8 cellular contexts compared by ENCODE assay signal in genomic region chr3:88000853-88001252, GRCh38. TPM values are rescaled to one million over a fixed set of nuclear protein-coding genes. Genes with fewer than 3 reads are reported as not detected.
DNase-seq lines count a peak whose midpoint lies in the region; ATAC-seq, FAIRE-seq and TF ChIP-seq lines count a peak whose summit lies in the region.

No MANE protein-coding gene starts in this region.

- H3K9me3 Mint-ChIP-seq in HFFc6, result no peaks in the 10 kb centered on the region

- no peaks in the 10 kb centered on the region for H3K27me3 ChIP-seq in right atrium auricular region
- no peaks in the 10 kb centered on the region for H3K27me3 ChIP-seq in K562 (ENCODE audit: control insufficient read depth in 2 of 2, insufficient read depth in 2 of 2, low read length in 2 of 2)
- no peaks in the 10 kb centered on the region for H3K27me3 ChIP-seq in lung (ENCODE audit: control insufficient read depth, insufficient read depth)

- DNase-seq in Right ventricle myocardium superior, result peak; percentile 45
- no peak for DNase-seq in right atrium auricular region (ENCODE audit: low spot score)
- DNase-seq in K562 (ENCODE audit: extremely low read depth in 1 of 4, low spot score in 3 of 4), result no peak
- DNase-seq in lung (ENCODE audit: low spot score), result no peak
- DNase-seq in HFFc6, result no peak
- no peak for DNase-seq in T-helper 9 cell
- DNase-seq in DMS153 (lab: John Stamatoyannopoulos, UW), result no peak
- no peak for DNase-seq in HT-29 (ENCODE audit: low spot score)

- no peak for TF ChIP-seq POLR2A in K562 (conservative IDR thresholded peaks at IDR 0.05)

- TF ChIP-seq RAD21 in K562 (CRISPR knock-in tag; conservative IDR thresholded peaks at IDR 0.05 in 1 of 2, IDR thresholded peaks at IDR 0.05 in 1 of 2), result no peak

- H2AFZ ChIP-seq in K562 (ENCODE audit: low read depth, low read length), result no peak overlapping the region

- H3K4me1 ChIP-seq in right atrium auricular region (no peaks in the 10 kb centered on the region), K562 (replicated peaks in 1 of 2; ENCODE audit: control insufficient read depth in 2 of 2, insufficient read depth in 2 of 2, low read length in 2 of 2) (no peaks in the 10 kb centered on the region), lung (ENCODE audit: control insufficient read depth in 2 of 2, insufficient read depth in 2 of 2, low read length in 2 of 2) (no peaks in the 10 kb centered on the region)

- POLR2A ChIA-PET in K562 (lab: Yijun Ruan, JAX), result no interaction called here

- in situ Hi-C loops in K562 (cut with MboI), result loop anchor here (25.0 kb wide), 1 partner anchor 689 kb away; no protein-coding TSS in a partner anchor

- H3K9ac ChIP-seq in K562 (ENCODE audit: insufficient read depth in 1 of 2, low read depth in 2 of 2, low read length in 2 of 2), result no peak overlapping the region

- intact Hi-C loops in Right ventricle myocardium superior (cut with DNase I) (no loop called here), K562 (cut with micrococcal nuclease) (loop anchor here (5.0 to 10.0 kb wide), 5 partner anchors 209 to 1226 kb away; partner anchors contain the start of gene HTR1F)

- H3K9me3 ChIP-seq in right atrium auricular region, result no peaks in the 10 kb centered on the region
- H3K9me3 ChIP-seq in K562 (replicated peaks; ENCODE audit: control insufficient read depth, insufficient read depth, low read depth, low read length), result no peaks in the 10 kb centered on the region
- H3K9me3 ChIP-seq in lung (ENCODE audit: control insufficient read depth in 2 of 2, insufficient read depth in 1 of 2, low read length in 1 of 2), result no peaks in the 10 kb centered on the region

- CTCF ChIA-PET in K562 (lab: Yijun Ruan, JAX; ENCODE audit: low intra/inter-chr PET ratio), result no interaction called here

- H3K27ac Mint-ChIP-seq in HFFc6, result no peak overlapping the region

- H3K4me1 Mint-ChIP-seq in HFFc6 (ENCODE audit: low read depth), result peaks cover 32% of the 10 kb centered on the region

- H3K36me3 ChIP-seq in right atrium auricular region (no peaks in the 10 kb centered on the region), K562 (ENCODE audit: control insufficient read depth, insufficient read depth, low read length) (no peaks in the 10 kb centered on the region), lung (ENCODE audit: control insufficient read depth in 2 of 2, insufficient read depth in 2 of 2, low read length in 2 of 2) (no peaks in the 10 kb centered on the region)

- H3K27me3 Mint-ChIP-seq in HFFc6 (ENCODE audit: insufficient read depth), result peaks cover 2% of the 10 kb centered on the region; the same call in 1 of the 2 replicates

- no peak overlapping the region for H3K27ac ChIP-seq in right atrium auricular region
- no peak overlapping the region for H3K27ac ChIP-seq in K562 (ENCODE audit: extremely low read depth, low read depth, low read length)
- H3K27ac ChIP-seq in lung (ENCODE audit: low read depth in 1 of 2, low read length in 1 of 2), result no peak overlapping the region

- H3K4me2 ChIP-seq in K562 (ENCODE audit: insufficient read depth, low read length), result no peak overlapping the region

- no peaks in the 10 kb centered on the region for H3K36me3 Mint-ChIP-seq in HFFc6 (ENCODE audit: low read depth)

- FAIRE-seq in K562 (lab: Jason Lieb, UNC), result no peak

- no peak for TF ChIP-seq CTCF in right atrium auricular region (IDR thresholded peaks at IDR 0.05)
- no peak for TF ChIP-seq CTCF in K562 (IDR thresholded peaks at IDR 0.05 in 2 of 3, conservative IDR thresholded peaks at IDR 0.05 in 1 of 3; ENCODE audit: insufficient read depth in 2 of 3, low read depth in 1 of 3, low read length in 3 of 3)
- TF ChIP-seq CTCF in lung (IDR thresholded peaks at IDR 0.05; ENCODE audit: control extremely low read depth, extremely low read depth), result no peak
- TF ChIP-seq CTCF in HFFc6 (IDR thresholded peaks at IDR 0.05), result no peak

- H3K9me1 ChIP-seq in K562 (ENCODE audit: control insufficient read depth, insufficient read depth, low read length), result no peaks in the 10 kb centered on the region

- no peaks in the 10 kb centered on the region for H3K79me2 ChIP-seq in K562 (ENCODE audit: control insufficient read depth, insufficient read depth, low read length)

- ATAC-seq in Right ventricle myocardium superior (ENCODE audit: poor library complexity), result peak; percentile 45
- no peak for ATAC-seq in K562
- ATAC-seq in lung (ENCODE audit: insufficient read depth, low FRiP score), result peak; percentile 23

- peak overlapping the region in 1 of 2 donors; percentile 25 for H3K4me3 ChIP-seq in right atrium auricular region
- no peak overlapping the region for H3K4me3 ChIP-seq in K562
- H3K4me3 ChIP-seq in lung, result no peak overlapping the region

- no TSS peak for BruUV-seq in K562 (replicated peaks; lab: Mats Ljungman, UMichigan)

- no peaks in the 10 kb centered on the region for H4K20me1 ChIP-seq in K562 (replicated peaks; ENCODE audit: control insufficient read depth, insufficient read depth, low read length)

- H3K4me3 Mint-ChIP-seq in HFFc6, result no peak overlapping the region

- WGBS in K562 (ENCODE audit: insufficient coverage, low coverage, missing lambda C conversion rate), result 95% methylated on average over 13 of the region's 13 CpGs
- WGBS in lung, 2 donors, result 50 to 53% methylated on average over 13 of the region's 13 CpGs

- no peak for TF ChIP-seq EP300 in K562 (IDR thresholded peaks at IDR 0.05; ENCODE audit: low read length)

TF ChIP-seq in K562, 482 proteins besides CTCF, POLR2A, EP300 and RAD21 (continues in another document):
- TF ChIP-seq ZBTB33 (CRISPR knock-in tag; IDR thresholded peaks at IDR 0.05), result peak; percentile 55; the same call in 1 of the 2 replicates

RNA-seq across cellular contexts. Expression of gene CGGBP1, which starts 58.0 kb away (rescaled TPM):
- 40.2 TPM for total RNA-seq in Right ventricle myocardium superior
- total RNA-seq in right atrium auricular region, result 10 to 100 TPM; 40.8 to 40.9 TPM
- 27.8 and 66.6 TPM in 2 replicates for total RNA-seq in K562 (2011; cell fraction: chromatin; rRNA removed; ENCODE audit: low replicate concordance)
- total RNA-seq in K562 (2011; cell fraction: nucleolus; rRNA removed), result 13.7 and 18.7 TPM in 2 replicates
- total RNA-seq in K562 (2011; cell fraction: nucleoplasm; rRNA removed), result 36.2 and 39.1 TPM in 2 replicates
- total RNA-seq in K562 (2014; rRNA removed), result 14.4 and 18.0 TPM in 2 replicates
- total RNA-seq in K562 (2014; rRNA removed; fragmentation: Illumina TruSeq; extraction: Trizol), result 37.8 and 46.5 TPM in 2 replicates
- total RNA-seq in K562 (2015; rRNA removed; fragmentation: Illumina TruSeq; extraction: Trizol), result 38.2 and 43.2 TPM in 2 replicates
- total RNA-seq in K562 (2021), result 37.9 and 39.2 TPM in 2 replicates
- polyA plus RNA-seq in K562 (2011; rRNA removed), result 43.2 and 46.5 TPM in 2 replicates
- polyA plus RNA-seq in K562 (2011; cell fraction: cytosol; rRNA removed), result 14.0 and 19.7 TPM in 2 replicates
- polyA plus RNA-seq in K562 (2011; cell fraction: nucleus; rRNA removed), result 59.2 and 66.8 TPM in 2 replicates
- polyA plus RNA-seq in K562 (2012), result 35.4 and 41.1 TPM in 2 replicates
- 41.2 and 47.8 TPM in 2 replicates for polyA plus RNA-seq in K562 (2014; fragmentation: Illumina TruSeq; extraction: Trizol)
- polyA plus RNA-seq in K562 (2014; fragmentation: Nextera tagmentation; extraction: Ambion mirVana), result 10 to 100 TPM; 26.6 to 35.8 TPM
- polyA plus RNA-seq in K562 (2014; rRNA removed), result 24.9 and 29.4 TPM in 2 replicates
- polyA minus RNA-seq in K562 (2011; rRNA and poly(A)+ RNA removed), result 68.4 and 74.6 TPM in 2 replicates
- 18.3 and 26.2 TPM in 2 replicates for polyA minus RNA-seq in K562 (2011; cell fraction: cytosol; rRNA and poly(A)+ RNA removed)
- 25.6 and 57.9 TPM in 2 replicates for polyA minus RNA-seq in K562 (2011; cell fraction: nucleus; rRNA and poly(A)+ RNA removed)
- 100 to 1,000 TPM in 1 of 2 donors, 10 to 100 TPM in 1; 52.9 to 101 TPM for total RNA-seq in lung
- polyA plus RNA-seq in lung, result 10 to 100 TPM; 34.2 to 39.3 TPM
- total RNA-seq in HFFc6 (2021; fragmentation: NEBNext Ultra II Directional; extraction: Animal tissue kit (Norgen Biotek cat#: 25700)), result 10 to 100 TPM; 54.7 to 75.0 (median 60.9) TPM
- 3.3 and 3.6 TPM in 2 replicates for total RNA-seq in HT-29 (2014; rRNA removed; shearing (Covaris generic))

RNA-seq across cellular contexts. Expression of gene ZNF654, which starts 58.2 kb away (rescaled TPM):
- total RNA-seq in Right ventricle myocardium superior (11.7 TPM), right atrium auricular region (1 to 10 TPM; 6.8 to 7.2 TPM), K562 (2014; rRNA removed) (2.5 and 3.6 TPM in 2 replicates), K562 (2014; rRNA removed; fragmentation: Illumina TruSeq; extraction: Trizol) (6.8 and 7.4 TPM in 2 replicates), K562 (2015; rRNA removed; fragmentation: Illumina TruSeq; extraction: Trizol) (8.4 and 8.6 TPM in 2 replicates), K562 (2021) (5.1 and 6.8 TPM in 2 replicates), lung (10 to 100 TPM; 10.5 to 35.4 TPM)
- 7.0 and 28.2 TPM in 2 replicates for total RNA-seq in K562 (2011; cell fraction: chromatin; rRNA removed; ENCODE audit: low replicate concordance)
- total RNA-seq in K562 (2011; cell fraction: nucleolus; rRNA removed), result 5.8 and 6.4 TPM in 2 replicates
- total RNA-seq in K562 (2011; cell fraction: nucleoplasm; rRNA removed), result 6.7 and 12.7 TPM in 2 replicates
- polyA plus RNA-seq in K562 (2011; rRNA removed) (4.1 and 5.1 TPM in 2 replicates), K562 (2014; fragmentation: Illumina TruSeq; extraction: Trizol) (4.2 and 6.2 TPM in 2 replicates), K562 (2014; fragmentation: Nextera tagmentation; extraction: Ambion mirVana) (1 to 10 TPM; 2.4 to 2.5 TPM), K562 (2014; rRNA removed) (2.1 and 4.2 TPM in 2 replicates), lung (1 to 10 TPM; 3.1 to 4.3 TPM)
- polyA plus RNA-seq in K562 (2011; cell fraction: cytosol; rRNA removed), result 0.63 and 2.8 TPM in 2 replicates
- polyA plus RNA-seq in K562 (2011; cell fraction: nucleus; rRNA removed), result 4.8 and 6.1 TPM in 2 replicates
- 5.1 and 5.3 TPM in 2 replicates for polyA plus RNA-seq in K562 (2012)
- 9.6 and 12.0 TPM in 2 replicates for polyA minus RNA-seq in K562 (2011; rRNA and poly(A)+ RNA removed)
- 3.8 and 7.1 TPM in 2 replicates for polyA minus RNA-seq in K562 (2011; cell fraction: cytosol; rRNA and poly(A)+ RNA removed)
- 10.6 and 19.0 TPM in 2 replicates for polyA minus RNA-seq in K562 (2011; cell fraction: nucleus; rRNA and poly(A)+ RNA removed)
- total RNA-seq in HFFc6 (2021; fragmentation: NEBNext Ultra II Directional; extraction: Animal tissue kit (Norgen Biotek cat#: 25700)), result 10 to 100 TPM; 11.5 to 15.5 (median 14.4) TPM
- 1.0 and 1.1 TPM in 2 replicates for total RNA-seq in HT-29 (2014; rRNA removed; shearing (Covaris generic))
